In genomic region chr17:4708436-4708835, GRCh38 we compare ENCODE assay signal across 6 cellular contexts. TPM values are rescaled to one million over a fixed set of nuclear protein-coding genes. Genes with fewer than 3 reads are reported as not detected.
DNase-seq lines count a peak whose midpoint lies in the region; ATAC-seq, FAIRE-seq and TF ChIP-seq lines count a peak whose summit lies in the region.

No MANE protein-coding gene starts in this region.

- no peak overlapping the region for H2AFZ ChIP-seq in mammary epithelial cell (ENCODE audit: low read depth, low read length)

- H3K9me3 ChIP-seq in A549 (no peaks in the 10 kb centered on the region), mammary epithelial cell (replicated peaks; ENCODE audit: insufficient read depth, low read length) (no peaks in the 10 kb centered on the region)

- POLR2A ChIA-PET in A549 (lab: Yijun Ruan, JAX), result interaction anchor here (2.3 kb wide), 1 partner anchor 232 kb away, joined by 7 read pairs; the partner anchor contains the start of genes RNF167 and SLC25A11
- POLR2A ChIA-PET in activated naive CD8-positive, alpha-beta T cell treated with anti-CD3 and anti-CD28 coated beads, Interleukin-2, amount 10 ng/mL, durations not matched to agents 7 days and 5 days (lab: Charles Lee), result interaction anchor here (0.5 to 2.1 kb wide), 7 partner anchors 10 to 342 kb away, joined by 3 to 15 read pairs (median 3); partner anchors contain the start of gene UBE2G1

- H3K4me1 ChIP-seq in A549 (peaks cover 29% of the 10 kb centered on the region), mammary epithelial cell (ENCODE audit: insufficient read depth, low read length) (peaks cover 14% of the 10 kb centered on the region)

- peaks cover 13% of the 10 kb centered on the region for H3K36me3 Mint-ChIP-seq in activated naive CD8-positive, alpha-beta T cell treated with anti-CD3 and anti-CD28 coated beads, Interleukin-2, amount 10 ng/mL, durations not matched to agents 7 days and 5 days

- peaks cover 48% of the 10 kb centered on the region for H3K4me1 Mint-ChIP-seq in activated naive CD8-positive, alpha-beta T cell treated with anti-CD3 and anti-CD28 coated beads, Interleukin-2, amount 10 ng/mL, durations not matched to agents 7 days and 5 days

- no peak overlapping the region for H3K9ac ChIP-seq in mammary epithelial cell (ENCODE audit: insufficient read depth, low read length)

- no peaks in the 10 kb centered on the region for H4K20me1 ChIP-seq in mammary epithelial cell (ENCODE audit: insufficient read depth, low read length)

- no peak for TF ChIP-seq RAD21 in A549 (conservative IDR thresholded peaks at IDR 0.05 in 1 of 2, IDR thresholded peaks at IDR 0.05 in 1 of 2)

- no peak for ATAC-seq in A549
- ATAC-seq in activated naive CD8-positive, alpha-beta T cell treated with anti-CD3 and anti-CD28 coated beads, Interleukin-2, amount 10 ng/mL, durations not matched to agents 7 days and 5 days (ENCODE audit: low read depth), result no peak

- H3K27me3 Mint-ChIP-seq in activated naive CD8-positive, alpha-beta T cell treated with anti-CD3 and anti-CD28 coated beads, Interleukin-2, amount 10 ng/mL, durations not matched to agents 7 days and 5 days, result no peaks in the 10 kb centered on the region

- H3K4me2 ChIP-seq in A549, result no peak overlapping the region
- no peak overlapping the region for H3K4me2 ChIP-seq in mammary epithelial cell (ENCODE audit: insufficient read depth, low read depth, low read length)

- DNase-seq in A549 (ENCODE audit: low read depth in 1 of 2, low spot score in 1 of 2) (peak in 1 of 2 experiments; percentile 60), NCI-H1105 treated with DMSO at 0.1 percent for 48 hours (lab: John Stamatoyannopoulos, UW) (peak; percentile 22), H4 (ENCODE audit: low spot score) (no peak), NCI-H187 (lab: John Stamatoyannopoulos, UW) (no peak), mammary epithelial cell (no peak)
- no peak for DNase-seq in activated naive CD8-positive, alpha-beta T cell treated with anti-CD3 and anti-CD28 coated beads, Interleukin-2, amount 10 ng/mL, durations not matched to agents 7 days and 5 days

- no peak for TF ChIP-seq EP300 in A549 (IDR thresholded peaks at IDR 0.05)

- intact Hi-C loops in mammary epithelial cell (cut with micrococcal nuclease), result no loop called here

- H3K9me3 Mint-ChIP-seq in activated naive CD8-positive, alpha-beta T cell treated with anti-CD3 and anti-CD28 coated beads, Interleukin-2, amount 10 ng/mL, durations not matched to agents 7 days and 5 days, result no peaks in the 10 kb centered on the region

- dilution Hi-C loops in mammary epithelial cell (cut with HindIII; ENCODE audit: low sequenced_read_pairs), result no loop called here

- CTCF ChIA-PET in A549 (lab: Yijun Ruan, JAX), result interaction anchor here (0.8 to 9.1 kb wide), 10 partner anchors 7 to 194 kb away, joined by 3 to 108 read pairs (median 34); partner anchors contain the start of genes CHRNE, GLTPD2, MED11 and VMO1
- CTCF ChIA-PET in mammary epithelial cell (lab: Charles Lee; ENCODE audit: low non-redundant PET), result no interaction called here

- H3K4me3 ChIP-seq in A549 (no peak overlapping the region), mammary epithelial cell (replicated peaks in 1 of 3; ENCODE audit: insufficient read depth in 1 of 3, low read depth in 2 of 3, low read length in 3 of 3) (no peak overlapping the region)

- H3K27me3 ChIP-seq in mammary epithelial cell (ENCODE audit: insufficient read depth, low read length), result no peaks in the 10 kb centered on the region

- WGBS in A549 (ENCODE audit: missing lambda C conversion rate), result 77% methylated on average over 8 of the region's 8 CpGs
- 81% methylated on average over 7 of the region's 8 CpGs for WGBS in mammary epithelial cell (ENCODE audit: low coverage, missing lambda C conversion rate)

- no peak for TF ChIP-seq POLR2A in A549 (IDR thresholded peaks at IDR 0.05; ENCODE audit: low read length)

- peak overlapping the region; percentile 63 for H3K4me3 Mint-ChIP-seq in activated naive CD8-positive, alpha-beta T cell treated with anti-CD3 and anti-CD28 coated beads, Interleukin-2, amount 10 ng/mL, durations not matched to agents 7 days and 5 days

- no TSS peak for BruUV-seq in mammary epithelial cell (replicated peaks; lab: Mats Ljungman, UMichigan)

- in situ Hi-C loops in mammary epithelial cell (cut with MboI; ENCODE audit: low sequenced_read_pairs in 2 of 2), result no loop called here

- peak overlapping the region; percentile 88 for H3K27ac Mint-ChIP-seq in activated naive CD8-positive, alpha-beta T cell treated with anti-CD3 and anti-CD28 coated beads, Interleukin-2, amount 10 ng/mL, durations not matched to agents 7 days and 5 days

- FAIRE-seq in A549 (lab: Jason Lieb, UNC), result no peak

- no peaks in the 10 kb centered on the region for H3K36me3 ChIP-seq in mammary epithelial cell (ENCODE audit: insufficient read depth, low read length)

- no peak overlapping the region for H3K27ac ChIP-seq in A549
- H3K27ac ChIP-seq in mammary epithelial cell (ENCODE audit: insufficient read depth, low read depth, low read length), result no peak overlapping the region

- TF ChIP-seq CTCF in A549 (IDR thresholded peaks at IDR 0.05), result no peak
- no peak for TF ChIP-seq CTCF in mammary epithelial cell (conservative IDR thresholded peaks at IDR 0.05 in 1 of 2, IDR thresholded peaks at IDR 0.05 in 1 of 2; ENCODE audit: extremely low read depth in 1 of 2, insufficient read depth in 1 of 2, low read depth in 1 of 2, low read length in 2 of 2)

- H3K79me2 ChIP-seq in mammary epithelial cell (ENCODE audit: insufficient read depth, low read length), result peaks cover 8% of the 10 kb centered on the region

TF ChIP-seq in A549, 52 proteins besides CTCF, POLR2A, EP300 and RAD21 (continues in another document):
- TF ChIP-seq MAFK (IDR thresholded peaks at IDR 0.05; ENCODE audit: partially characterized antibody) (peak; percentile 47), ESRRA (IDR thresholded peaks at IDR 0.05; ENCODE audit: borderline replicate concordance, low read length) (no peak)

RNA-seq across cellular contexts. Expression of gene ARRB2, which starts 2.0 kb away (rescaled TPM):
- polyA plus RNA-seq in A549 (2011; rRNA removed), result 73.1 and 74.9 TPM in 2 replicates
- 90.8 and 96.8 TPM in 2 replicates for polyA plus RNA-seq in A549 (2012; cell fraction: cytosol; rRNA removed)
- 107 and 116 TPM in 2 replicates for polyA plus RNA-seq in A549 (2012; cell fraction: nucleus; rRNA removed)
- 61.0 to 68.2 TPM (median 67.8 TPM) in 3 replicates for polyA plus RNA-seq in A549 (2017; fragmentation: RNase III; extraction: RNeasy Plus Mini Kit Qiagen cat#74134 plus additional on column Dnase treatment)
- 66.9 and 67.5 TPM in 2 replicates for polyA minus RNA-seq in A549 (2011; rRNA and poly(A)+ RNA removed)
- total RNA-seq in activated naive CD8-positive, alpha-beta T cell treated with anti-CD3 and anti-CD28 coated beads, Interleukin-2, amount 10 ng/mL, durations not matched to agents 7 days and 5 days, result 100 to 1,000 TPM; 325 to 330 TPM
- total RNA-seq in H4 (2014; rRNA removed; shearing (Covaris generic)), result 2.4 and 4.1 TPM in 2 replicates
- 10 to 100 TPM in 1 of 2 donors, 1 to 10 TPM in 1; 3.5 to 14.4 TPM for total RNA-seq in mammary epithelial cell
- 14.6 TPM for polyA plus RNA-seq in mammary epithelial cell
- polyA minus RNA-seq in mammary epithelial cell, result 23.4 TPM

RNA-seq across cellular contexts. Expression of gene PELP1, which starts 4.5 kb away (rescaled TPM):
- polyA plus RNA-seq in A549 (2011; rRNA removed), result 30.2 and 35.5 TPM in 2 replicates
- 46.1 and 63.3 TPM in 2 replicates for polyA plus RNA-seq in A549 (2012; cell fraction: cytosol; rRNA removed)
- polyA plus RNA-seq in A549 (2012; cell fraction: nucleus; rRNA removed), result 173 and 242 TPM in 2 replicates
- polyA plus RNA-seq in A549 (2017; fragmentation: RNase III; extraction: RNeasy Plus Mini Kit Qiagen cat#74134 plus additional on column Dnase treatment), result 52.5 to 60.0 TPM (median 56.1 TPM) in 3 replicates
- polyA minus RNA-seq in A549 (2011; rRNA and poly(A)+ RNA removed), result 55.6 and 68.2 TPM in 2 replicates
- 10 to 100 TPM; 73.8 to 74.7 TPM for total RNA-seq in activated naive CD8-positive, alpha-beta T cell treated with anti-CD3 and anti-CD28 coated beads, Interleukin-2, amount 10 ng/mL, durations not matched to agents 7 days and 5 days
- 4.1 and 4.4 TPM in 2 replicates for total RNA-seq in H4 (2014; rRNA removed; shearing (Covaris generic))
- total RNA-seq in mammary epithelial cell, result 10 to 100 TPM; 29.0 to 56.6 TPM
- 19.1 TPM for polyA plus RNA-seq in mammary epithelial cell
- polyA minus RNA-seq in mammary epithelial cell, result 94.6 TPM

RNA-seq across cellular contexts. Expression of gene MED11, which starts 22.8 kb away (rescaled TPM):
- 57.2 and 74.0 TPM in 2 replicates for polyA plus RNA-seq in A549 (2011; rRNA removed)
- 82.5 and 94.8 TPM in 2 replicates for polyA plus RNA-seq in A549 (2012; cell fraction: cytosol; rRNA removed)
- 50.0 and 54.4 TPM in 2 replicates for polyA plus RNA-seq in A549 (2012; cell fraction: nucleus; rRNA removed)
- 52.6 to 62.5 TPM (median 58.1 TPM) in 3 replicates for polyA plus RNA-seq in A549 (2017; fragmentation: RNase III; extraction: RNeasy Plus Mini Kit Qiagen cat#74134 plus additional on column Dnase treatment)
- polyA minus RNA-seq in A549 (2011; rRNA and poly(A)+ RNA removed), result 32.2 and 41.0 TPM in 2 replicates
- 10 to 100 TPM; 29.4 to 32.2 TPM for total RNA-seq in activated naive CD8-positive, alpha-beta T cell treated with anti-CD3 and anti-CD28 coated beads, Interleukin-2, amount 10 ng/mL, durations not matched to agents 7 days and 5 days
- total RNA-seq in H4 (2014; rRNA removed; shearing (Covaris generic)), result 15.8 and 24.0 TPM in 2 replicates
- total RNA-seq in mammary epithelial cell, result 10 to 100 TPM; 12.7 to 16.4 TPM
- 53.3 TPM for polyA plus RNA-seq in mammary epithelial cell
- polyA minus RNA-seq in mammary epithelial cell, result 24.2 TPM

RNA-seq across cellular contexts. Expression of gene ZMYND15, which starts 31.2 kb away (rescaled TPM):
- polyA plus RNA-seq in A549 (2011; rRNA removed) (0.15 and 0.16 TPM in 2 replicates), A549 (2017; fragmentation: RNase III; extraction: RNeasy Plus Mini Kit Qiagen cat#74134 plus additional on column Dnase treatment) (0.19 to 0.22 TPM (median 0.20 TPM) in 3 replicates), mammary epithelial cell (0.24 TPM)
- 0.13 and 0.22 TPM in 2 replicates for polyA plus RNA-seq in A549 (2012; cell fraction: cytosol; rRNA removed)
- 0.96 and 1.1 TPM in 2 replicates for polyA plus RNA-seq in A549 (2012; cell fraction: nucleus; rRNA removed)
- 0.24 and 0.50 TPM in 2 replicates for polyA minus RNA-seq in A549 (2011; rRNA and poly(A)+ RNA removed)
- total RNA-seq in activated naive CD8-positive, alpha-beta T cell treated with anti-CD3 and anti-CD28 coated beads, Interleukin-2, amount 10 ng/mL, durations not matched to agents 7 days and 5 days, result under 1 TPM in 1 of 2 experiments, not detected in 1; 0.17 TPM
- not detected in 2 replicates for total RNA-seq in H4 (2014; rRNA removed; shearing (Covaris generic))
- under 1 TPM; 0.33 to 0.52 TPM for total RNA-seq in mammary epithelial cell
- not detected for polyA minus RNA-seq in mammary epithelial cell

RNA-seq across cellular contexts. Expression of gene CXCL16, which starts 31.3 kb away (rescaled TPM):
- polyA plus RNA-seq in A549 (2011; rRNA removed), result 13.8 and 20.5 TPM in 2 replicates
- polyA plus RNA-seq in A549 (2012; cell fraction: cytosol; rRNA removed), result 10.8 and 15.6 TPM in 2 replicates
- 6.1 and 7.0 TPM in 2 replicates for polyA plus RNA-seq in A549 (2012; cell fraction: nucleus; rRNA removed)
- 9.1 to 11.2 TPM (median 10.1 TPM) in 3 replicates for polyA plus RNA-seq in A549 (2017; fragmentation: RNase III; extraction: RNeasy Plus Mini Kit Qiagen cat#74134 plus additional on column Dnase treatment)
- 11.3 and 20.5 TPM in 2 replicates for polyA minus RNA-seq in A549 (2011; rRNA and poly(A)+ RNA removed)
- 1 to 10 TPM; 2.7 to 3.0 TPM for total RNA-seq in activated naive CD8-positive, alpha-beta T cell treated with anti-CD3 and anti-CD28 coated beads, Interleukin-2, amount 10 ng/mL, durations not matched to agents 7 days and 5 days
- 1.5 and 7.3 TPM in 2 replicates for total RNA-seq in H4 (2014; rRNA removed; shearing (Covaris generic))
- total RNA-seq in mammary epithelial cell, result 10 to 100 TPM; 12.7 to 20.2 TPM
- 13.1 TPM for polyA plus RNA-seq in mammary epithelial cell
- 57.9 TPM for polyA minus RNA-seq in mammary epithelial cell

Comparison
In these comparisons a context has a peak if more than half of its experiments do, and no peak if none do; other contexts are left out.
1. RNA of gene ARRB2, which starts 2.0 kb away (total RNA-seq): 325 to 330 TPM in activated naive CD8-positive, alpha-beta T cell treated with anti-CD3 and anti-CD28 coated beads, Interleukin-2, amount 10 ng/mL, durations not matched to agents 7 days and 5 days; 3.5 to 14.4 TPM in mammary epithelial cell and 2.4 to 4.1 TPM in H4; every median in the first group is over 10 times any median in the second.